ENCODE assay signal across 7 cellular contexts in genomic region chr16:68091604-68092261, GRCh38. TPM values are rescaled to one million over a fixed set of nuclear protein-coding genes. Genes with fewer than 3 reads are reported as not detected.
A peak's percentile ranks its signal among the peaks of the same experiment; 100 is the strongest.
DNase-seq lines count a peak whose midpoint lies in the region; ATAC-seq and TF ChIP-seq lines count a peak whose summit lies in the region.

No MANE protein-coding gene starts in this region.

- H3K4me2 ChIP-seq in GM23248 (ENCODE audit: unreplicated experiment) (no peak overlapping the region), parathyroid adenoma (ENCODE audit: low read length) (peak overlapping the region; percentile 25)

- intact Hi-C loops in breast epithelium (cut with DNase I; ENCODE audit: low total_unique reads), result loop anchor here (5.0 kb wide), 1 partner anchor 574 kb away; no protein-coding TSS in a partner anchor

- 94 to 99% methylated on average over 5 of the region's 5 CpGs for WGBS in GM23248 (ENCODE audit: low coverage in 1 of 2, low lambda C conversion rate in 2 of 2, missing lambda C conversion rate in 2 of 2), 2 experiments

- H3K79me2 ChIP-seq in GM23248 (ENCODE audit: insufficient read depth) (peaks cover 100% of the 10 kb centered on the region), parathyroid adenoma (peaks cover 42% of the 10 kb centered on the region)

- H3K4me1 ChIP-seq in GM23248 (ENCODE audit: insufficient read depth), result peaks cover 39% of the 10 kb centered on the region
- peaks cover 0 to 14% of the 10 kb centered on the region in 2 donors for H3K4me1 ChIP-seq in breast epithelium
- peaks cover 4% of the 10 kb centered on the region for H3K4me1 ChIP-seq in parathyroid adenoma

- TF ChIP-seq CTCF in breast epithelium (IDR thresholded peaks at IDR 0.05) (no peak), parathyroid adenoma (IDR thresholded peaks at IDR 0.05) (no peak)

- no peak for TF ChIP-seq POLR2A in breast epithelium (IDR thresholded peaks at IDR 0.05)

- H3K9me2 ChIP-seq in GM23248 (ENCODE audit: insufficient read depth), result no peaks in the 10 kb centered on the region

- H3K9ac ChIP-seq in GM23248 (no peak overlapping the region), parathyroid adenoma (no peak overlapping the region)

- H4K20me1 ChIP-seq in GM23248 (ENCODE audit: insufficient read depth), result no peaks in the 10 kb centered on the region

- H3F3A ChIP-seq in GM23248 (ENCODE audit: insufficient read depth), result peaks cover 33% of the 10 kb centered on the region

- in situ Hi-C loops in GM23248 (cut with MboI), result no loop called here

- H3K4me3 ChIP-seq in GM23248 (no peak overlapping the region), breast epithelium (no peak overlapping the region), parathyroid adenoma (ENCODE audit: low read depth, low read length) (no peak overlapping the region)

- DNase-seq in GM23248 (peak; percentile 68), NCI-H2029 treated with DMSO at 0.1 percent for 48 hours (lab: John Stamatoyannopoulos, UW) (peak; percentile 20), breast epithelium (ENCODE audit: low spot score in 2 of 2) (no peak), NOMO-1 (lab: John Stamatoyannopoulos, UW; ENCODE audit: unreplicated experiment in 2 of 2) (no peak)
- DNase-seq in stimulated activated CD4-positive, alpha-beta T cell treated with anti-CD3 and anti-CD28 coated beads, Interleukin-4, amount 100 ng/mL, for 4 hours, result no peak

- H3K27me3 ChIP-seq in GM23248 (replicated peaks; ENCODE audit: insufficient read depth) (no peaks in the 10 kb centered on the region), breast epithelium (no peaks in the 10 kb centered on the region), parathyroid adenoma (ENCODE audit: control insufficient read depth, insufficient read depth, low read length) (no peaks in the 10 kb centered on the region)

- ATAC-seq in GM19351 (IDR thresholded peaks at IDR 0.05; ENCODE audit: unreplicated experiment), result no peak

- H2AFZ ChIP-seq in GM23248 (peak overlapping the region; percentile 47), parathyroid adenoma (no peak overlapping the region)

- peak overlapping the region; percentile 16; the same call in 1 of the 2 replicates for H3K27ac ChIP-seq in GM23248
- H3K27ac ChIP-seq in breast epithelium, result peak overlapping the region; percentile 4 to 12
- peak overlapping the region; percentile 0 for H3K27ac ChIP-seq in parathyroid adenoma

- H3K9me3 ChIP-seq in GM23248 (ENCODE audit: low read depth) (no peaks in the 10 kb centered on the region), breast epithelium (no peaks in the 10 kb centered on the region), parathyroid adenoma (ENCODE audit: control insufficient read depth, low read length) (no peaks in the 10 kb centered on the region)

- no peaks in the 10 kb centered on the region for H3K36me3 ChIP-seq in GM23248 (ENCODE audit: low read depth)
- no peaks in the 10 kb centered on the region for H3K36me3 ChIP-seq in breast epithelium
- no peaks in the 10 kb centered on the region for H3K36me3 ChIP-seq in parathyroid adenoma (ENCODE audit: control insufficient read depth, insufficient read depth, low read length)

RNA-seq across cellular contexts. Expression of gene NFATC3, which starts 6.6 kb away (rescaled TPM):
- total RNA-seq in GM23248 (2014; rRNA removed; shearing (Covaris generic)), result 14.2 and 17.5 TPM in 2 replicates
- 10.2 and 12.3 TPM in 2 replicates for polyA plus RNA-seq in GM23248 (2016; fragmentation: Nextera tagmentation; extraction: Ambion mirVana)
- 10 to 100 TPM; 52.0 to 64.2 (median 60.6) TPM for total RNA-seq in breast epithelium

Comparison
In these comparisons a context has a peak if more than half of its experiments do, and no peak if none do; other contexts are left out.
1. DNase-seq: peak in GM23248 (single experiment) and NCI-H2029 treated with DMSO at 0.1 percent for 48 hours (single experiment); none in breast epithelium (0 of 2), stimulated activated CD4-positive, alpha-beta T cell treated with anti-CD3 and anti-CD28 coated beads, Interleukin-4, amount 100 ng/mL, for 4 hours (0 of 2) and NOMO-1 (0 of 2).
2. Peak in every context shown above with its lines, with median percentiles within 50 percentile points of each other: H3K27ac ChIP-seq.